ENCODE assay signal across 15 cellular contexts in genomic region chr2:72012886-72013574, GRCh38.
DNase-seq lines count a peak whose midpoint lies in the region; ATAC-seq, FAIRE-seq and TF ChIP-seq lines count a peak whose summit lies in the region.
"Had no signal": no experiment of that assay in that cellular context is flagged by ENCODE, and none has a peak within 500 bp of the region (broad histone marks: within the 10 kb centered on the region; RNA-seq: fewer than 3 reads in every experiment).

No MANE protein-coding gene starts in this region.

- H3K14ac ChIP-seq in H1 (ENCODE audit: insufficient read length), result no peak overlapping the region

- no peak overlapping the region for H4K8ac ChIP-seq in H1 (ENCODE audit: extremely low read depth, insufficient read depth, low read length)

- TF ChIP-seq RAD21 in H1 (IDR thresholded peaks at IDR 0.05 in 1 of 2, conservative IDR thresholded peaks at IDR 0.05 in 1 of 2; ENCODE audit: low read depth in 2 of 2, low read length in 2 of 2), result no peak

- H3K56ac ChIP-seq in H1 (replicated peaks; ENCODE audit: insufficient read length, low read depth, low read length), result no peak overlapping the region

- no peak overlapping the region; the same call in 1 of the 2 replicates for H2AFZ ChIP-seq in H1 (ENCODE audit: low read length)

- peaks cover 0 to 3% (median 0%) of the 10 kb centered on the region in 4 experiments; a peak in 1 of 7 replicates for H3K4me1 ChIP-seq in H1 (replicated peaks in 1 of 4; ENCODE audit: control insufficient read depth in 3 of 4, insufficient read depth in 4 of 4, low read length in 3 of 4)
- H3K4me1 ChIP-seq: tibial artery had no signal

- no peak overlapping the region for H3K23ac ChIP-seq in H1 (ENCODE audit: insufficient read length)

- no peak overlapping the region for H3K27ac Mint-ChIP-seq in HFFc6
- H3K27ac Mint-ChIP-seq in activated T-helper 1 cell treated with anti-CD3 and anti-CD28 coated beads, Interleukin-12 subunit alpha, Interleukin-12 subunit beta, Interleukin-2, Interleukin-4 antibody, amounts not matched to agents 30 ng/mL and 10 ng/mL and 1 ng/mL, durations not matched to agents 14 hours and 24 hours and 36 hours, result no peak overlapping the region

- no peak overlapping the region for H2BK5ac ChIP-seq in H1 (ENCODE audit: low read depth, low read length)

- no peak for TF ChIP-seq POLR2A in NB4 (IDR thresholded peaks at IDR 0.05; ENCODE audit: extremely low read depth, insufficient read length)
- TF ChIP-seq POLR2A in H1 (IDR thresholded peaks at IDR 0.05; ENCODE audit: control extremely low read depth in 1 of 2, low read depth in 2 of 2, low read length in 2 of 2), result no peak

- H3K36me3 Mint-ChIP-seq in HFFc6 (ENCODE audit: low read depth), result no peaks in the 10 kb centered on the region
- no peaks in the 10 kb centered on the region for H3K36me3 Mint-ChIP-seq in activated T-helper 1 cell treated with anti-CD3 and anti-CD28 coated beads, Interleukin-12 subunit alpha, Interleukin-12 subunit beta, Interleukin-2, Interleukin-4 antibody, amounts not matched to agents 30 ng/mL and 10 ng/mL and 1 ng/mL, durations not matched to agents 14 hours and 24 hours and 36 hours (ENCODE audit: low read depth)

- H3K4me3 Mint-ChIP-seq in HFFc6, result no peak overlapping the region
- H3K4me3 Mint-ChIP-seq in activated T-helper 1 cell treated with anti-CD3 and anti-CD28 coated beads, Interleukin-12 subunit alpha, Interleukin-12 subunit beta, Interleukin-2, Interleukin-4 antibody, amounts not matched to agents 30 ng/mL and 10 ng/mL and 1 ng/mL, durations not matched to agents 14 hours and 24 hours and 36 hours, result no peak overlapping the region

- H3K9me3 ChIP-seq in H1 (ENCODE audit: insufficient read depth in 2 of 2, low read depth in 1 of 2, low read length in 1 of 2), result no peaks in the 10 kb centered on the region
- H3K9me3 ChIP-seq: tibial artery had no signal

- TF ChIP-seq EP300 in H1 (IDR thresholded peaks at IDR 0.05; ENCODE audit: borderline replicate concordance in 1 of 2, low read depth in 2 of 2, low read length in 2 of 2), result no peak

- H3K27me3 ChIP-seq in H1 (replicated peaks in 1 of 4; ENCODE audit: control insufficient read depth in 3 of 4, extremely low read depth in 1 of 4, insufficient read depth in 3 of 4, low read length in 3 of 4), result no peaks in the 10 kb centered on the region

- H2BK120ac ChIP-seq in H1 (replicated peaks; ENCODE audit: low read depth, low read length), result no peak overlapping the region

- no peak overlapping the region for H2AK5ac ChIP-seq in H1 (ENCODE audit: low read depth, low read length)

- no peak overlapping the region for H2BK12ac ChIP-seq in H1 (ENCODE audit: low read depth, low read length)

- H2BK15ac ChIP-seq in H1 (ENCODE audit: low read length), result no peak overlapping the region

- no peak overlapping the region for H3K9ac ChIP-seq in H1 (replicated peaks in 1 of 4; ENCODE audit: extremely low read depth in 1 of 4, low read depth in 3 of 4, low read length in 3 of 4)

- H4K5ac ChIP-seq in H1 (ENCODE audit: insufficient read length, low read depth, low read length), result no peak overlapping the region

- no peak overlapping the region for H3K4me2 ChIP-seq in H1 (ENCODE audit: insufficient read depth in 1 of 2, low read depth in 2 of 2, low read length in 2 of 2)

- H3K79me1 ChIP-seq in H1 (ENCODE audit: low read depth, low read length), result no peaks in the 10 kb centered on the region

- DNase-seq in ELF-1 (ENCODE audit: low read depth, low spot score) (peak; percentile 67), NB4 (ENCODE audit: low read depth) (peak; percentile 44), H1 (ENCODE audit: low read depth in 1 of 2, low spot score in 2 of 2) (peak in 1 of 2 experiments; percentile 36), posterior vena cava (ENCODE audit: low spot score) (peak; percentile 48), amniotic stem cell (lab: John Stamatoyannopoulos, UW) (no peak), HFFc6 (no peak)
- DNase-seq in activated T-helper 1 cell treated with anti-CD3 and anti-CD28 coated beads, Interleukin-12 subunit alpha, Interleukin-12 subunit beta, Interleukin-2, Interleukin-4 antibody, amounts not matched to agents 30 ng/mL and 10 ng/mL and 1 ng/mL, durations not matched to agents 14 hours and 24 hours and 36 hours (ENCODE audit: low spot score), result no peak
- DNase-seq: activated gamma-delta T cell treated with Interleukin-2 at 50 U/mL for 16 hours, foreskin fibroblast, NCI-H146, NCI-H510A treated with DMSO at 0.1 percent for 48 hours, SHP77 had no signal

- no peak for FAIRE-seq in H1 (lab: Jason Lieb, UNC)
- FAIRE-seq: D721Med had no signal

- no peak overlapping the region for H3K18ac ChIP-seq in H1 (ENCODE audit: extremely low read depth, low read length)

- peak overlapping the region; percentile 35 for H4K91ac ChIP-seq in H1 (replicated peaks; ENCODE audit: insufficient read length, low read length)

- H4K20me1 ChIP-seq in H1 (replicated peaks in 1 of 2; ENCODE audit: control insufficient read depth in 1 of 2, insufficient read depth in 2 of 2, low read length in 2 of 2), result no peaks in the 10 kb centered on the region

- no peaks in the 10 kb centered on the region for H3K9me3 Mint-ChIP-seq in HFFc6
- no peaks in the 10 kb centered on the region for H3K9me3 Mint-ChIP-seq in activated T-helper 1 cell treated with anti-CD3 and anti-CD28 coated beads, Interleukin-12 subunit alpha, Interleukin-12 subunit beta, Interleukin-2, Interleukin-4 antibody, amounts not matched to agents 30 ng/mL and 10 ng/mL and 1 ng/mL, durations not matched to agents 14 hours and 24 hours and 36 hours

- POLR2A ChIA-PET in H1 (lab: Charles Lee; ENCODE audit: partially characterized antibody), result no interaction called here

- H3K27ac ChIP-seq in H1 (ENCODE audit: low read depth, low read length), result no peak overlapping the region
- H3K27ac ChIP-seq: tibial artery had no signal

- intact Hi-C loops in posterior vena cava (cut with DNase I), result no loop called here
- intact Hi-C loops in activated T-helper 1 cell treated with anti-CD3 and anti-CD28 coated beads, Interleukin-12 subunit alpha, Interleukin-12 subunit beta, Interleukin-2, Interleukin-4 antibody, amounts not matched to agents 30 ng/mL and 10 ng/mL and 1 ng/mL, durations not matched to agents 14 hours and 24 hours and 36 hours (cut with micrococcal nuclease), result no loop called here

- no peaks in the 10 kb centered on the region for H3K4me1 Mint-ChIP-seq in HFFc6 (ENCODE audit: low read depth)
- H3K4me1 Mint-ChIP-seq in activated T-helper 1 cell treated with anti-CD3 and anti-CD28 coated beads, Interleukin-12 subunit alpha, Interleukin-12 subunit beta, Interleukin-2, Interleukin-4 antibody, amounts not matched to agents 30 ng/mL and 10 ng/mL and 1 ng/mL, durations not matched to agents 14 hours and 24 hours and 36 hours (ENCODE audit: low read depth), result no peaks in the 10 kb centered on the region

- 91% methylated on average over 8 of the region's 9 CpGs; no CpG with 5 or more reads in 1 of the 2 experiments for WGBS in H1 (ENCODE audit: extremely low coverage in 1 of 2, insufficient coverage in 1 of 2, insufficient read length in 1 of 2, insufficient replicate concordance in 2 of 2, low coverage in 1 of 2, low lambda C conversion rate in 2 of 2, missing lambda C conversion rate in 1 of 2), 2 experiments

- ATAC-seq in HG02571 (IDR thresholded peaks at IDR 0.05; ENCODE audit: unreplicated experiment), result no peak

- no peak overlapping the region for H2BK20ac ChIP-seq in H1 (ENCODE audit: low read length)

- TF ChIP-seq CTCF in NB4 (IDR thresholded peaks at IDR 0.05; ENCODE audit: low read depth, low read length), result no peak
- TF ChIP-seq CTCF in H1 (IDR thresholded peaks at IDR 0.05; ENCODE audit: control extremely low read depth in 1 of 3, insufficient read depth in 1 of 3, low read depth in 1 of 3, low read length in 3 of 3), result no peak
- TF ChIP-seq CTCF in HFFc6 (IDR thresholded peaks at IDR 0.05), result no peak

- no peak overlapping the region for H3K4me3 ChIP-seq in NB4 (ENCODE audit: low read depth, low read length)
- no peak overlapping the region for H3K4me3 ChIP-seq in H1 (ENCODE audit: extremely low read depth in 1 of 4, insufficient read depth in 2 of 4, low read depth in 3 of 4, low read length in 4 of 4)
- H3K4me3 ChIP-seq: tibial artery had no signal

- H3K36me3 ChIP-seq in H1 (ENCODE audit: control insufficient read depth in 2 of 4, insufficient read depth in 4 of 4, low read length in 3 of 4), result no peaks in the 10 kb centered on the region
- H3K36me3 ChIP-seq: tibial artery had no signal

- H3K4ac ChIP-seq in H1 (replicated peaks; ENCODE audit: insufficient read length, low read depth, low read length), result no peak overlapping the region

- CTCF ChIA-PET in H1 (lab: Charles Lee; ENCODE audit: partially characterized antibody), result interaction anchor here (1.4 to 3.4 kb wide), 2 partner anchors 18 to 125 kb away, joined by 3 to 16 read pairs; no protein-coding TSS in a partner anchor

- no peaks in the 10 kb centered on the region for H3K23me2 ChIP-seq in H1 (ENCODE audit: low read depth, low read length)

- peaks cover 22% of the 10 kb centered on the region for H3K27me3 Mint-ChIP-seq in HFFc6 (ENCODE audit: insufficient read depth)
- no peaks in the 10 kb centered on the region for H3K27me3 Mint-ChIP-seq in activated T-helper 1 cell treated with anti-CD3 and anti-CD28 coated beads, Interleukin-12 subunit alpha, Interleukin-12 subunit beta, Interleukin-2, Interleukin-4 antibody, amounts not matched to agents 30 ng/mL and 10 ng/mL and 1 ng/mL, durations not matched to agents 14 hours and 24 hours and 36 hours (ENCODE audit: insufficient read depth)

- H3K79me2 ChIP-seq in H1 (ENCODE audit: control insufficient read depth in 1 of 2, insufficient read depth in 2 of 2, low read length in 2 of 2), result no peaks in the 10 kb centered on the region

TF ChIP-seq in H1, 55 proteins besides CTCF, POLR2A, EP300 and RAD21:
- TF ChIP-seq TAF7 (optimal IDR thresholded peaks at IDR 0.05; ENCODE audit: borderline replicate concordance, low read depth, low read length), result no peak

Comparison
In these comparisons a context has a peak if more than half of its experiments do, and no peak if none do; other contexts are left out.
1. DNase-seq: peak in ELF-1 (single experiment), NB4 (single experiment) and posterior vena cava (single experiment); none in amniotic stem cell (single experiment), HFFc6 (single experiment) and activated T-helper 1 cell treated with anti-CD3 and anti-CD28 coated beads, Interleukin-12 subunit alpha, Interleukin-12 subunit beta, Interleukin-2, Interleukin-4 antibody, amounts not matched to agents 30 ng/mL and 10 ng/mL and 1 ng/mL, durations not matched to agents 14 hours and 24 hours and 36 hours (single experiment).